In genomic region chr6:106747139-106747538, GRCh38 we compare ENCODE assay signal across 14 cellular contexts.
A peak's percentile ranks its signal among the peaks of the same experiment; 100 is the strongest.
DNase-seq lines count a peak whose midpoint lies in the region; ATAC-seq and TF ChIP-seq lines count a peak whose summit lies in the region.
"Had no signal": no experiment of that assay in that cellular context is flagged by ENCODE, and none has a peak within 500 bp of the region (broad histone marks: within the 10 kb centered on the region; RNA-seq: fewer than 3 reads in every experiment).

No MANE protein-coding gene starts in this region.

- DNase-seq in NCI-H1436 (lab: John Stamatoyannopoulos, UW) (peak; percentile 40), NCI-H1436 treated with DMSO at 0.1 percent for 48 hours (lab: John Stamatoyannopoulos, UW) (no peak), NCI-H748 (lab: John Stamatoyannopoulos, UW; ENCODE audit: unreplicated experiment) (peak; percentile 97), type B pancreatic cell (ENCODE audit: extremely low spot score, unreplicated experiment) (no peak), NCI-H446 treated with DMSO at 0.1 percent for 48 hours (lab: John Stamatoyannopoulos, UW) (no peak)
- DNase-seq in activated T-cell treated with anti-CD3 and anti-CD28 coated beads, Interleukin-2, amount 50 U/mL, for 1 hour: no peak
- DNase-seq: activated CD8-positive, alpha-beta T cell treated with anti-CD3 and anti-CD28 coated beads, Interleukin-2, amount 10 ng/mL, durations not matched to agents 7 days and 5 days; adrenal gland; CD8-positive, alpha-beta T cell; posterior cingulate gyrus; WERI-Rb-1 had no signal

- no peaks in the 10 kb centered on the region for H3K27me3 ChIP-seq in esophagus (ENCODE audit: control insufficient read depth in 1 of 2, insufficient read depth in 2 of 2, low read length in 2 of 2)
- H3K27me3 ChIP-seq: adrenal gland had no signal

- no peak for ATAC-seq in HG03354 (IDR thresholded peaks at IDR 0.05; ENCODE audit: poor library complexity, severe bottlenecking, unreplicated experiment)
- ATAC-seq: activated CD8-positive, alpha-beta T cell treated with anti-CD3 and anti-CD28 coated beads, Interleukin-2, amount 10 ng/mL, durations not matched to agents 7 days and 5 days; activated T-helper 17 cell treated with anti-CD3 and anti-CD28 coated beads, Interleukin-2, amount 50 U/mL, for 72 hours; CD8-positive, alpha-beta T cell had no signal

- H3K27ac ChIP-seq in esophagus (ENCODE audit: low read depth in 2 of 2, low read length in 1 of 2): peak overlapping the region; percentile 78 to 80
- H3K27ac ChIP-seq: adrenal gland, WERI-Rb-1 had no signal

- TF ChIP-seq CTCF in type B pancreatic cell (conservative IDR thresholded peaks at IDR 0.05): no peak

- peaks cover 0 to 2% of the 10 kb centered on the region in 2 donors for H3K4me1 ChIP-seq in esophagus (ENCODE audit: control insufficient read depth in 2 of 2, insufficient read depth in 2 of 2, low read length in 1 of 2)
- H3K4me1 ChIP-seq: adrenal gland had no signal

- H3K4me3 ChIP-seq in esophagus (ENCODE audit: low read depth in 1 of 2, low read length in 2 of 2): no peak overlapping the region
- H3K4me3 ChIP-seq: adrenal gland had no signal

- peaks cover 60% of the 10 kb centered on the region for H3K4me1 Mint-ChIP-seq in type B pancreatic cell (ENCODE audit: unreplicated experiment)
- H3K4me1 Mint-ChIP-seq: activated T-helper 17 cell treated with anti-CD3 and anti-CD28 coated beads, Interleukin-2, amount 50 U/mL, for 72 hours had no signal

- peaks cover 0 to 3% of the 10 kb centered on the region in 2 donors for H3K9me3 ChIP-seq in esophagus (ENCODE audit: control insufficient read depth in 2 of 2, insufficient read depth in 1 of 2, low read depth in 1 of 2, low read length in 1 of 2)
- H3K9me3 ChIP-seq: adrenal gland had no signal

- H3K36me3 ChIP-seq in esophagus (ENCODE audit: control insufficient read depth in 2 of 2, insufficient read depth in 2 of 2, low read length in 1 of 2): no peaks in the 10 kb centered on the region
- H3K36me3 ChIP-seq: adrenal gland, WERI-Rb-1 had no signal

- H3K4me3 Mint-ChIP-seq in type B pancreatic cell: no peak overlapping the region
- H3K4me3 Mint-ChIP-seq: activated CD8-positive, alpha-beta T cell treated with anti-CD3 and anti-CD28 coated beads, Interleukin-2, amount 10 ng/mL, durations not matched to agents 7 days and 5 days; activated T-helper 17 cell treated with anti-CD3 and anti-CD28 coated beads, Interleukin-2, amount 50 U/mL, for 72 hours; CD8-positive, alpha-beta T cell had no signal

- peaks cover 4% of the 10 kb centered on the region for H3K9me3 Mint-ChIP-seq in type B pancreatic cell
- H3K9me3 Mint-ChIP-seq: activated T-helper 17 cell treated with anti-CD3 and anti-CD28 coated beads, Interleukin-2, amount 50 U/mL, for 72 hours; CD8-positive, alpha-beta T cell had no signal

- WGBS in esophagus, 2 donors: 55 to 68% methylated on average over 1 of the region's 1 CpG

- peak overlapping the region; percentile 73 for H3K27ac Mint-ChIP-seq in type B pancreatic cell
- H3K27ac Mint-ChIP-seq: activated CD8-positive, alpha-beta T cell treated with anti-CD3 and anti-CD28 coated beads, Interleukin-2, amount 10 ng/mL, durations not matched to agents 7 days and 5 days; activated T-helper 17 cell treated with anti-CD3 and anti-CD28 coated beads, Interleukin-2, amount 50 U/mL, for 72 hours; CD8-positive, alpha-beta T cell had no signal

- peaks cover 7% of the 10 kb centered on the region for H3K36me3 Mint-ChIP-seq in type B pancreatic cell
- H3K36me3 Mint-ChIP-seq: CD8-positive, alpha-beta T cell had no signal

- no peaks in the 10 kb centered on the region for H3K27me3 Mint-ChIP-seq in type B pancreatic cell

Comparison
In these comparisons a context has a peak if more than half of its experiments do, and no peak if none do; other contexts are left out.
1. DNase-seq: peak in NCI-H1436 (single experiment) and NCI-H748 (single experiment); none in NCI-H1436 treated with DMSO at 0.1 percent for 48 hours (single experiment), type B pancreatic cell (single experiment), NCI-H446 treated with DMSO at 0.1 percent for 48 hours (single experiment) and activated T-cell treated with anti-CD3 and anti-CD28 coated beads, Interleukin-2, amount 50 U/mL, for 1 hour (single experiment).